In the genomic region with DNA sequence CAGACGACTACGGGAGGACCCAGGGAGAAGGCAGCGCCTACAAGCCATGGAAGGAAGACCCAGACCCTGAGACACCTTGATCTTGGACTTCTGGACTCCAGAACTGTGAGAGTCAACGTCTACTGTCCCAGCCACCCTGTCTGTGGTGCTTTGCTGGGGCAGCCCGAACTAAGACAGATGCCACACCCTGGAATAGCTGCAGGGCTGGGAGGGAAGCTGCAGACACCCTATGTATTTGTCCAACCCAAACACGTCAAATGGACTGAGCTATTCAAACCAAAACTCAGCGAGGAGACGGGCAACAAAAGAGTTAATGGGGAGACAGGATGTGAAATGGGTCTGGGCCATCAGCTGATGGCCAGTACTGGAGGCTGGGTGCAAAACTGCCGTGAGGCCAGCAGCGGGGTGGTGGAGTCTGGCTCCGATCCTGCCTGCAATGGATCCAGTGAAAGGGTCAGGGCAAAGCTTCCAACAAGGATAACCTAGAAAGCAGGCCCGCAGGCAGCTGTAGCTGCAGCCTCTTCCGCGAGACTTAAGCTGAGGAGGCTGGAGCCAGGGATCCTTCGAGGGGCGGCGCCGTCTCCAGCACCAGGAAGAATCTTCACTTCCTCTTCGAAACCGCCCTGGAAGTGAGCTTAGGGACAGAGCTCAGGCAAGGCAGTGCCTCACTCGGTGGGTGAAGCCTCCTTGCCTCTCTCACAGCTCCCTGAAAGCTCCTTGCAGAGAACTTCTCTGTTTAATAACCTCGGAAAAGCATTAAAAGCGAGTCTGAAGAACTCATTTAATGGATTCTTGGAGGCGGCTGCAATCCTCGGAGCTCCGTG, we compare ENCODE assay signal across 9 cellular contexts.
DNase-seq lines count a peak whose midpoint lies in the region; ATAC-seq and TF ChIP-seq lines count a peak whose summit lies in the region.
"Had no signal": no experiment of that assay in that cellular context is flagged by ENCODE, and none has a peak within 500 bp of the region (broad histone marks: within the 10 kb centered on the region; RNA-seq: fewer than 3 reads in every experiment).

No MANE protein-coding gene starts in this region.

- 0 out of 2 replicates have a peak, but pooled peaks cover 4% of the 10 kb centered on the region for H3K4me1 ChIP-seq in ES-I3 (ENCODE audit: insufficient read depth, low read length)
- H3K4me1 ChIP-seq in left ventricle myocardium inferior: peaks cover 20% of the 10 kb centered on the region

- no peak for TF ChIP-seq CTCF in WERI-Rb-1 (IDR thresholded peaks at IDR 0.05; ENCODE audit: low read depth, low read length)
- TF ChIP-seq CTCF in left ventricle myocardium inferior (IDR thresholded peaks at IDR 0.05; ENCODE audit: borderline replicate concordance): no peak

- H3K36me3 ChIP-seq in ES-I3 (ENCODE audit: insufficient read depth, low read length) (no peaks in the 10 kb centered on the region), WERI-Rb-1 (no peaks in the 10 kb centered on the region), left ventricle myocardium inferior (no peaks in the 10 kb centered on the region)

- H3K4me3 ChIP-seq in WERI-Rb-1 (ENCODE audit: low read depth, low read length) (peak overlapping the region; percentile 57), left ventricle myocardium inferior (peak overlapping the region; percentile 63)

- peak; percentile 83 for DNase-seq in WERI-Rb-1
- DNase-seq in left ventricle myocardium inferior: peak; percentile 55
- DNase-seq in sciatic nerve (ENCODE audit: low spot score): no peak
- no peak for DNase-seq in DMS153 (lab: John Stamatoyannopoulos, UW)
- no peak for DNase-seq in globus pallidus (ENCODE audit: low spot score)
- DNase-seq: NCI-H524 treated with DMSO at 0.1 percent for 48 hours had no signal

- H3K9me3 ChIP-seq in ES-I3 (ENCODE audit: control insufficient read depth, insufficient read depth, low read length) (no peaks in the 10 kb centered on the region), WERI-Rb-1 (ENCODE audit: severe bottlenecking) (no peaks in the 10 kb centered on the region), left ventricle myocardium inferior (replicated peaks) (no peaks in the 10 kb centered on the region)

- H3K27ac ChIP-seq in WERI-Rb-1 (peak overlapping the region; percentile 90), left ventricle myocardium inferior (replicated peaks) (peak overlapping the region; percentile 89)

- intact Hi-C loops in left ventricle myocardium inferior (cut with micrococcal nuclease) (no loop called here), sciatic nerve (cut with DNase I) (no loop called here)

- peak; percentile 88 for ATAC-seq in sciatic nerve
- no peak for ATAC-seq in GM21447 (IDR thresholded peaks at IDR 0.05; ENCODE audit: unreplicated experiment)
- ATAC-seq in GM21737 (IDR thresholded peaks at IDR 0.05; ENCODE audit: unreplicated experiment): no peak

- H3K9ac ChIP-seq in ES-I3 (ENCODE audit: low read depth, low read length): peak overlapping the region; percentile 41

- H3K27me3 ChIP-seq in WERI-Rb-1 (ENCODE audit: insufficient read depth, low read depth, severe bottlenecking): no peaks in the 10 kb centered on the region
- H3K27me3 ChIP-seq in left ventricle myocardium inferior (ENCODE audit: low read depth): peaks cover 47% of the 10 kb centered on the region

Comparison
In these comparisons a context has a peak if more than half of its experiments do, and no peak if none do; other contexts are left out.
1. DNase-seq: peak in WERI-Rb-1 (single experiment) and left ventricle myocardium inferior (single experiment); none in sciatic nerve (single experiment), DMS153 (single experiment) and globus pallidus (single experiment).